In genomic region chr19:38793671-38794070, GRCh38 we compare ENCODE assay signal across 1 cellular context.
TF ChIP-seq lines count a peak whose summit lies in the region.

No MANE protein-coding gene starts in this region.

TF ChIP-seq in K562, 482 proteins besides CTCF, POLR2A, EP300 and RAD21:
- no peak for TF ChIP-seq POLR3A (IDR thresholded peaks at IDR 0.05; ENCODE audit: borderline replicate concordance, extremely low read depth, insufficient read depth, insufficient read length)
- no peak for TF ChIP-seq BRF1 (IDR thresholded peaks at IDR 0.05; ENCODE audit: borderline replicate concordance, extremely low read depth, insufficient read length)
- TF ChIP-seq ZNF408 (CRISPR knock-in tag; IDR thresholded peaks at IDR 0.05; ENCODE audit: low read depth), result no peak
- TF ChIP-seq XRCC3 (IDR thresholded peaks at IDR 0.05), result no peak
- no peak for TF ChIP-seq CBX5 (IDR thresholded peaks at IDR 0.05; ENCODE audit: borderline replicate concordance, low read depth)
- no peak for TF ChIP-seq BRF2 (IDR thresholded peaks at IDR 0.05; ENCODE audit: borderline replicate concordance, insufficient read depth, insufficient read length)
- peak; percentile 6 for TF ChIP-seq RBM25 (IDR thresholded peaks at IDR 0.05; ENCODE audit: low read depth, low read length, severe bottlenecking)
- TF ChIP-seq ZNF668 (CRISPR knock-in tag; IDR thresholded peaks at IDR 0.05), result no peak
- TF ChIP-seq ZNF277 (CRISPR knock-in tag; IDR thresholded peaks at IDR 0.05; ENCODE audit: borderline replicate concordance), result no peak
- no peak for TF ChIP-seq ZBTB43 (CRISPR knock-in tag; IDR thresholded peaks at IDR 0.05)
- TF ChIP-seq ZNF121 (CRISPR knock-in tag; conservative IDR thresholded peaks at IDR 0.05), result peak; percentile 96
- no peak for TF ChIP-seq PKNOX1 (IDR thresholded peaks at IDR 0.05)
- no peak for TF ChIP-seq ZMIZ1 (IDR thresholded peaks at IDR 0.05; ENCODE audit: low read depth in 2 of 2, low read length in 2 of 2)
- no peak for TF ChIP-seq TSC22D4 (tag; IDR thresholded peaks at IDR 0.05)
- TF ChIP-seq ZNF584 (CRISPR knock-in tag; IDR thresholded peaks at IDR 0.05; ENCODE audit: low read depth), result no peak
- no peak for TF ChIP-seq ZNF3 (CRISPR knock-in tag; IDR thresholded peaks at IDR 0.05)
